19 cellular contexts compared by ENCODE assay signal in genomic region chr11:111310723-111311122, GRCh38. TPM values are rescaled to one million over a fixed set of nuclear protein-coding genes. Genes with fewer than 3 reads are reported as not detected.
DNase-seq lines count a peak whose midpoint lies in the region; TF ChIP-seq lines count a peak whose summit lies in the region.
"Had no signal": no experiment of that assay in that cellular context is flagged by ENCODE, and none has a peak within 500 bp of the region (broad histone marks: within the 10 kb centered on the region; RNA-seq: fewer than 3 reads in every experiment).

No MANE protein-coding gene starts in this region.

- TF ChIP-seq CTCF in C4-2B (conservative IDR thresholded peaks at IDR 0.05) (no peak), prostate gland (IDR thresholded peaks at IDR 0.05) (no peak), sigmoid colon (IDR thresholded peaks at IDR 0.05) (no peak)

- H3K4me1 ChIP-seq in prostate gland (replicated peaks) (no peaks in the 10 kb centered on the region), sigmoid colon (peaks cover 0 to 2% (median 0%) of the 10 kb centered on the region in 4 donors)
- H3K4me1 ChIP-seq: SJSA1 had no signal

- H3K4me3 ChIP-seq in prostate gland (no peak overlapping the region), sigmoid colon (no peak overlapping the region)
- H3K4me3 ChIP-seq: GM12878, SJSA1 had no signal

- H3K9me3 ChIP-seq in prostate gland: no peaks in the 10 kb centered on the region
- H3K9me3 ChIP-seq in sigmoid colon: no peaks in the 10 kb centered on the region
- H3K9me3 ChIP-seq: SJSA1 had no signal

- TF ChIP-seq EP300 in sigmoid colon (IDR thresholded peaks at IDR 0.05): no peak

- TF ChIP-seq POLR2A in prostate gland (IDR thresholded peaks at IDR 0.05) (no peak), sigmoid colon (IDR thresholded peaks at IDR 0.05) (no peak)

- no peaks in the 10 kb centered on the region for H3K27me3 ChIP-seq in prostate gland (replicated peaks; ENCODE audit: insufficient read depth)
- H3K27me3 ChIP-seq in sigmoid colon: no peaks in the 10 kb centered on the region

- H3K27ac ChIP-seq in C4-2B (peak overlapping the region; percentile 77), prostate gland (peak overlapping the region; percentile 48 to 60), sigmoid colon (no peak overlapping the region)
- H3K27ac ChIP-seq: RWPE1, SJSA1 had no signal

- peak; percentile 6 for DNase-seq in NCI-H1694 treated with DMSO at 0.1 percent for 48 hours (lab: John Stamatoyannopoulos, UW)
- DNase-seq in NCI-H1694 (lab: John Stamatoyannopoulos, UW): no peak
- DNase-seq in NCI-H526 (lab: John Stamatoyannopoulos, UW): peak; percentile 65 to 84
- DNase-seq in prostate gland (ENCODE audit: low spot score): no peak
- DNase-seq in sigmoid colon: no peak
- no peak for DNase-seq in ecto neural progenitor cell (ENCODE audit: low spot score)
- DNase-seq in CD1c-positive myeloid dendritic cell (ENCODE audit: extremely low spot score): no peak
- DNase-seq: AML-193; CD8-positive, alpha-beta memory T cell; DMS 273 treated with DMSO at 0.1 percent for 48 hours; H7; NK-92 treated with Interleukin-12 subunit alpha and Interleukin-12 subunit beta, amount 100 ng/mL, for 24 hours; OCI-M1; SW 1271 had no signal

- H3K36me3 ChIP-seq in prostate gland: no peaks in the 10 kb centered on the region
- H3K36me3 ChIP-seq in sigmoid colon: peaks cover 0 to 4% (median 0%) of the 10 kb centered on the region in 4 donors
- H3K36me3 ChIP-seq: SJSA1 had no signal

- WGBS in prostate gland: 51% methylated on average over 6 of the region's 6 CpGs
- 65 to 86% methylated on average over 6 of the region's 6 CpGs for WGBS in sigmoid colon, 2 donors

- intact Hi-C loops in prostate gland (cut with DNase I): no loop called here
- intact Hi-C loops in sigmoid colon (cut with DNase I): no loop called here

RNA-seq across cellular contexts. Expression of gene POU2AF3, which starts 12.4 kb away (rescaled TPM):
- total RNA-seq in prostate gland (1 to 10 TPM; 7.7 to 9.5 TPM), sigmoid colon (1 to 10 TPM in 3 of 4 donors, under 1 TPM in 1; 0.68 to 4.7 (median 3.2) TPM)
- 1 to 10 TPM in 2 of 3 donors, under 1 TPM in 1; 0.92 to 5.8 (median 4.8) TPM for polyA plus RNA-seq in sigmoid colon
- total RNA-seq: CD8-positive, alpha-beta memory T cell; G401; SJSA1 had no signal
- polyA plus RNA-seq: CD8-positive, alpha-beta memory T cell had no signal

Comparison
In these comparisons a context has a peak if more than half of its experiments do, and no peak if none do; other contexts are left out.
1. DNase-seq: peak in NCI-H1694 treated with DMSO at 0.1 percent for 48 hours (single experiment) and NCI-H526 (2 of 2); none in NCI-H1694 (single experiment), prostate gland (single experiment), sigmoid colon (single experiment), ecto neural progenitor cell (single experiment) and CD1c-positive myeloid dendritic cell (single experiment).
2. H3K27ac ChIP-seq: peak in C4-2B (single experiment) and prostate gland (2 of 2); none in sigmoid colon (0 of 4).